14 cellular contexts compared by ENCODE assay signal in the genomic region with DNA sequence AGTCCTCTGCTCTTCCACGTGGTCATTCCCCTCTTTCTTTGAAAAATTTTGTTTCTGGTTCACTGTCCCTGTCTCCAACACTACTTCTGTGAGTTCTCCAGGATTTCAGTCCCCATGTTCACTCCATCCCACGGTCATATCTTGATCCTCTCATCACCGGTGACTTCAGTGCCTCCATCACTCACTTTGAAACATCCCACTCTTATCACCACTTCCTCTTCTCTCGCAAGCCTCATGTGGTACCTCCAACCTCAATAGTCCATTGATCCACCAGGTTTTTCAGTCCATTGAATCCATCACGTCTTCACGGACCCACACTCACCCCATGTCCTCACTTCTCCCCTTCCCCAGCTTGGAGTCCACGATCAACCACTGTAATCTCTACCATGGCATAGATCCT.
DNase-seq lines count a peak whose midpoint lies in the region; ATAC-seq and TF ChIP-seq lines count a peak whose summit lies in the region.
"Had no signal": no experiment of that assay in that cellular context is flagged by ENCODE, and none has a peak within 500 bp of the region (broad histone marks: within the 10 kb centered on the region; RNA-seq: fewer than 3 reads in every experiment).

No MANE protein-coding gene starts in this region.

- H4K20me1 ChIP-seq in PC-9 (ENCODE audit: insufficient read depth), result no peaks in the 10 kb centered on the region

- H3K27ac Mint-ChIP-seq in activated CD4-positive, alpha-beta T cell treated with anti-CD3 and anti-CD28 coated beads for 36 hours, result no peak overlapping the region
- no peak overlapping the region for H3K27ac Mint-ChIP-seq in stimulated activated memory B cell treated with anti-CD40 and anti-IgM and Interleukin-4, amounts not matched to agents 10 μg/mL and 1 μg/mL and 100 μg/mL, for 72 hours
- H3K27ac Mint-ChIP-seq: CD14-positive monocyte; CD8-positive, alpha-beta memory T cell had no signal

- no peaks in the 10 kb centered on the region for H3K36me3 ChIP-seq in PC-9 (ENCODE audit: low read depth)

- intact Hi-C loops in activated CD4-positive, alpha-beta T cell treated with anti-CD3 and anti-CD28 coated beads for 36 hours (cut with DNase I, micrococcal nuclease), result no loop called here
- intact Hi-C loops in PC-9 (cut with micrococcal nuclease; ENCODE audit: unreplicated experiment), result no loop called here

- no peak overlapping the region for H3K4me2 ChIP-seq in PC-9

- H3K27ac ChIP-seq in PC-9, result no peak overlapping the region
- H3K27ac ChIP-seq: 22Rv1, HL-60 had no signal

- peak; percentile 51 for ATAC-seq in activated CD4-positive, alpha-beta T cell treated with anti-CD3 and anti-CD28 coated beads for 36 hours
- ATAC-seq in GM19023 (IDR thresholded peaks at IDR 0.05; ENCODE audit: unreplicated experiment) (peak; percentile 50), HG02973 (IDR thresholded peaks at IDR 0.05; ENCODE audit: unreplicated experiment) (peak; percentile 65), HG03439 (IDR thresholded peaks at IDR 0.05; ENCODE audit: unreplicated experiment) (no peak)
- ATAC-seq in stimulated activated memory B cell treated with anti-CD40 and anti-IgM and Interleukin-4, amounts not matched to agents 10 μg/mL and 1 μg/mL and 100 μg/mL, for 72 hours, result peak; percentile 75

- peaks cover 12% of the 10 kb centered on the region; the same call in 1 of the 2 replicates for H3K79me2 ChIP-seq in PC-9 (ENCODE audit: low read depth)

- no peaks in the 10 kb centered on the region for H3K4me1 ChIP-seq in PC-9 (replicated peaks; ENCODE audit: insufficient read depth)

- no peak for TF ChIP-seq CTCF in PC-9 (conservative IDR thresholded peaks at IDR 0.05)

- no peak overlapping the region for H3K4me3 ChIP-seq in PC-9

- H3K9me3 ChIP-seq in PC-9 (ENCODE audit: insufficient read depth, low read depth), result no peaks in the 10 kb centered on the region
- H3K9me3 ChIP-seq: Caco-2 had no signal

- no peaks in the 10 kb centered on the region for H3K27me3 ChIP-seq in PC-9 (ENCODE audit: insufficient read depth, low read depth)

- no TSS peak for BruUV-seq in PC-9 (replicated peaks; lab: Mats Ljungman, UMichigan)

- H3K36me3 Mint-ChIP-seq in activated CD4-positive, alpha-beta T cell treated with anti-CD3 and anti-CD28 coated beads for 36 hours (ENCODE audit: low read depth), result no peaks in the 10 kb centered on the region
- no peaks in the 10 kb centered on the region for H3K36me3 Mint-ChIP-seq in stimulated activated memory B cell treated with anti-CD40 and anti-IgM and Interleukin-4, amounts not matched to agents 10 μg/mL and 1 μg/mL and 100 μg/mL, for 72 hours
- H3K36me3 Mint-ChIP-seq: CD8-positive, alpha-beta memory T cell had no signal

- no peaks in the 10 kb centered on the region for H3K27me3 Mint-ChIP-seq in activated CD4-positive, alpha-beta T cell treated with anti-CD3 and anti-CD28 coated beads for 36 hours
- peaks cover 10% of the 10 kb centered on the region for H3K27me3 Mint-ChIP-seq in stimulated activated memory B cell treated with anti-CD40 and anti-IgM and Interleukin-4, amounts not matched to agents 10 μg/mL and 1 μg/mL and 100 μg/mL, for 72 hours
- H3K27me3 Mint-ChIP-seq: CD8-positive, alpha-beta memory T cell had no signal

- no peaks in the 10 kb centered on the region; the same call in 1 of the 2 replicates for H3F3A ChIP-seq in PC-9 (ENCODE audit: insufficient read depth, low read depth)

- no peaks in the 10 kb centered on the region for H3K9me2 ChIP-seq in PC-9 (ENCODE audit: insufficient read depth)

- POLR2A ChIA-PET in activated CD4-positive, alpha-beta T cell treated with anti-CD3 and anti-CD28 coated beads for 36 hours (lab: Charles Lee), result no interaction called here
- POLR2A ChIA-PET in PC-9 (lab: Charles Lee; ENCODE audit: unreplicated experiment), result no interaction called here

- H3K4me1 Mint-ChIP-seq in activated CD4-positive, alpha-beta T cell treated with anti-CD3 and anti-CD28 coated beads for 36 hours, result peaks cover 11% of the 10 kb centered on the region
- no peaks in the 10 kb centered on the region for H3K4me1 Mint-ChIP-seq in stimulated activated memory B cell treated with anti-CD40 and anti-IgM and Interleukin-4, amounts not matched to agents 10 μg/mL and 1 μg/mL and 100 μg/mL, for 72 hours
- H3K4me1 Mint-ChIP-seq: CD8-positive, alpha-beta memory T cell had no signal

- CTCF ChIA-PET in activated CD4-positive, alpha-beta T cell treated with anti-CD3 and anti-CD28 coated beads for 36 hours (lab: Charles Lee), result no interaction called here
- CTCF ChIA-PET in PC-9 (lab: Charles Lee), result no interaction called here

- DNase-seq in activated CD4-positive, alpha-beta T cell treated with anti-CD3 and anti-CD28 coated beads for 36 hours, result no peak
- no peak for DNase-seq in activated CD4-positive, alpha-beta T cell treated with anti-CD3 and anti-CD28 coated beads, Interleukin-2, amount 50 U/mL, for 4 hours
- DNase-seq in stimulated activated CD4-positive, alpha-beta T cell treated with anti-CD3 and anti-CD28 coated beads, Interleukin-12 subunit alpha, Interleukin-12 subunit beta, amount 100 ng/mL, for 4 hours, result no peak
- no peak for DNase-seq in PC-9
- DNase-seq: Caco-2; CD8-positive, alpha-beta memory T cell; GF-D8 had no signal

- H3K4me3 Mint-ChIP-seq in activated CD4-positive, alpha-beta T cell treated with anti-CD3 and anti-CD28 coated beads for 36 hours, result no peak overlapping the region
- no peak overlapping the region for H3K4me3 Mint-ChIP-seq in stimulated activated memory B cell treated with anti-CD40 and anti-IgM and Interleukin-4, amounts not matched to agents 10 μg/mL and 1 μg/mL and 100 μg/mL, for 72 hours
- H3K4me3 Mint-ChIP-seq: CD14-positive monocyte; CD8-positive, alpha-beta memory T cell had no signal

- H2AFZ ChIP-seq in PC-9, result no peak overlapping the region

- no peaks in the 10 kb centered on the region for H3K9me3 Mint-ChIP-seq in activated CD4-positive, alpha-beta T cell treated with anti-CD3 and anti-CD28 coated beads for 36 hours (ENCODE audit: low read depth)
- no peaks in the 10 kb centered on the region for H3K9me3 Mint-ChIP-seq in stimulated activated memory B cell treated with anti-CD40 and anti-IgM and Interleukin-4, amounts not matched to agents 10 μg/mL and 1 μg/mL and 100 μg/mL, for 72 hours
- H3K9me3 Mint-ChIP-seq: CD14-positive monocyte; CD8-positive, alpha-beta memory T cell had no signal
